Comparison of ENCODE assay signal across 11 cellular contexts in the genomic region with DNA sequence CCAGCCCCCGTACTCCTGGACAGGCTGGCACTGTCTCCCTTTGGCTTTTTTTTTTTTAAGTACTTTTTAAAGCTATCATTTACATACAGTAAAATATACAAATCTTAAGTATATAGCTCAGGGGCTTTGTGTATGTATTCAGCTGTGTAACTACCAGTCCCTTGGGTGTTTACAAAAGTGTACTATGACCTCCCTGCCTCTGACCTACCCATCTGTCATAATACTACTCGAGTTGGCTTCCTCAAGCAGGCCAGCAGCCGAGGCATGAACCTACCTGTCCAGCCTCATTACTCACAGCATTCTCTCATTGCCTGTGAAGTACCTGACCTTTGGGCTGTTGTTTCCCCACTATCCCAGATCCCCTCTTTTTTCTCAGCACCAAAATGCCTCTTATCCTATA. TPM values are rescaled to one million over a fixed set of nuclear protein-coding genes. Genes with fewer than 3 reads are reported as not detected.
DNase-seq lines count a peak whose midpoint lies in the region; ATAC-seq and TF ChIP-seq lines count a peak whose summit lies in the region.
"Had no signal": no experiment of that assay in that cellular context is flagged by ENCODE, and none has a peak within 500 bp of the region (broad histone marks: within the 10 kb centered on the region; RNA-seq: fewer than 3 reads in every experiment).

No MANE protein-coding gene starts in this region.

- peak overlapping the region; percentile 90; the same call in 1 of the 2 replicates for H3K27ac Mint-ChIP-seq in WTC11
- H3K27ac Mint-ChIP-seq: activated naive CD8-positive, alpha-beta T cell had no signal

- no peaks in the 10 kb centered on the region for H3K27me3 ChIP-seq in left lung
- H3K27me3 ChIP-seq in upper lobe of right lung: no peaks in the 10 kb centered on the region
- no peaks in the 10 kb centered on the region for H3K27me3 ChIP-seq in WERI-Rb-1 (ENCODE audit: insufficient read depth, low read depth, severe bottlenecking)

- H3K4me3 ChIP-seq in left lung: no peak overlapping the region
- no peak overlapping the region for H3K4me3 ChIP-seq in upper lobe of right lung
- no peak overlapping the region for H3K4me3 ChIP-seq in WERI-Rb-1 (ENCODE audit: low read depth, low read length)
- H3K4me3 ChIP-seq: K562 had no signal

- H3K27me3 Mint-ChIP-seq in WTC11 (ENCODE audit: low read depth): no peaks in the 10 kb centered on the region; the same call in 1 of the 2 replicates
- H3K27me3 Mint-ChIP-seq: activated naive CD8-positive, alpha-beta T cell had no signal

- ATAC-seq in WTC11 (no peak), left lung (peak; percentile 42), upper lobe of right lung (peak; percentile 42)
- ATAC-seq: K562 had no signal

- peaks cover 32% of the 10 kb centered on the region for H3K4me1 Mint-ChIP-seq in WTC11

- H3K36me3 Mint-ChIP-seq in WTC11: peaks cover 20% of the 10 kb centered on the region

- intact Hi-C loops in left lung (cut with DNase I) (no loop called here), upper lobe of right lung (cut with DNase I) (no loop called here)

- peak overlapping the region; percentile 70 to 74 for H3K27ac ChIP-seq in left lung
- peak overlapping the region; percentile 80 for H3K27ac ChIP-seq in upper lobe of right lung
- H3K27ac ChIP-seq in WERI-Rb-1: no peak overlapping the region

- H3K4me1 ChIP-seq in left lung: peaks cover 13 to 44% of the 10 kb centered on the region in 2 donors
- H3K4me1 ChIP-seq in upper lobe of right lung: peaks cover 27% of the 10 kb centered on the region

- no peak overlapping the region for H3K4me3 Mint-ChIP-seq in WTC11
- H3K4me3 Mint-ChIP-seq: activated naive CD8-positive, alpha-beta T cell had no signal

- no peaks in the 10 kb centered on the region for H3K9me3 Mint-ChIP-seq in WTC11

- DNase-seq in NCI-H345 treated with DMSO at 0.1 percent for 48 hours (lab: John Stamatoyannopoulos, UW; ENCODE audit: unreplicated experiment) (peak; percentile 1), NCI-H345 (lab: John Stamatoyannopoulos, UW) (no peak), WTC11 (ENCODE audit: low spot score) (no peak), left lung (no peak), upper lobe of right lung (no peak), WERI-Rb-1 (no peak), dermis blood vessel endothelial cell (no peak)
- no peak for DNase-seq in effector CD4-positive, alpha-beta T cell
- DNase-seq: activated CD4-positive, CD25-positive, alpha-beta regulatory T cell treated with anti-CD3 and anti-CD28 coated beads, Interleukin-2, amount 50 U/mL, for 72 hours had no signal

- CTCF ChIA-PET in WTC11 (lab: Charles Lee): no interaction called here

- TF ChIP-seq CTCF in WTC11 (IDR thresholded peaks at IDR 0.05) (no peak), left lung (IDR thresholded peaks at IDR 0.05) (no peak), upper lobe of right lung (IDR thresholded peaks at IDR 0.05) (no peak), WERI-Rb-1 (IDR thresholded peaks at IDR 0.05; ENCODE audit: low read depth, low read length) (no peak)

- no peaks in the 10 kb centered on the region for H3K9me3 ChIP-seq in left lung
- no peaks in the 10 kb centered on the region for H3K9me3 ChIP-seq in upper lobe of right lung
- no peaks in the 10 kb centered on the region for H3K9me3 ChIP-seq in WERI-Rb-1 (ENCODE audit: severe bottlenecking)

- H3K36me3 ChIP-seq in left lung: peaks cover 0 to 71% of the 10 kb centered on the region in 2 donors
- peaks cover 56% of the 10 kb centered on the region for H3K36me3 ChIP-seq in upper lobe of right lung
- peaks cover 43% of the 10 kb centered on the region for H3K36me3 ChIP-seq in WERI-Rb-1

- POLR2A ChIA-PET in WTC11 (lab: Charles Lee): interaction anchor here (0.6 kb wide), 1 partner anchor 211 kb away, joined by 3 read pairs; no protein-coding TSS in a partner anchor

TF ChIP-seq in WTC11, 78 proteins besides CTCF, POLR2A, EP300 and RAD21:
- no peak for TF ChIP-seq SMAD4 (CRISPR knock-in tag; IDR thresholded peaks at IDR 0.05)
- no peak for TF ChIP-seq TEAD4 (CRISPR knock-in tag; IDR thresholded peaks at IDR 0.05)
- TF ChIP-seq, protein P1, sequence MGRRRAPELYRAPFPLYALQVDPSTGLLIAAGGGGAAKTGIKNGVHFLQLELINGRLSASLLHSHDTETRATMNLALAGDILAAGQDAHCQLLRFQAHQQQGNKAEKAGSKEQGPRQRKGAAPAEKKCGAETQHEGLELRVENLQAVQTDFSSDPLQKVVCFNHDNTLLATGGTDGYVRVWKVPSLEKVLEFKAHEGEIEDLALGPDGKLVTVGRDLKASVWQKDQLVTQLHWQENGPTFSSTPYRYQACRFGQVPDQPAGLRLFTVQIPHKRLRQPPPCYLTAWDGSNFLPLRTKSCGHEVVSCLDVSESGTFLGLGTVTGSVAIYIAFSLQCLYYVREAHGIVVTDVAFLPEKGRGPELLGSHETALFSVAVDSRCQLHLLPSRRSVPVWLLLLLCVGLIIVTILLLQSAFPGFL (CRISPR knock-in tag; IDR thresholded peaks at IDR 0.05; ENCODE audit: borderline replicate concordance): no peak
- TF ChIP-seq, protein P2, sequence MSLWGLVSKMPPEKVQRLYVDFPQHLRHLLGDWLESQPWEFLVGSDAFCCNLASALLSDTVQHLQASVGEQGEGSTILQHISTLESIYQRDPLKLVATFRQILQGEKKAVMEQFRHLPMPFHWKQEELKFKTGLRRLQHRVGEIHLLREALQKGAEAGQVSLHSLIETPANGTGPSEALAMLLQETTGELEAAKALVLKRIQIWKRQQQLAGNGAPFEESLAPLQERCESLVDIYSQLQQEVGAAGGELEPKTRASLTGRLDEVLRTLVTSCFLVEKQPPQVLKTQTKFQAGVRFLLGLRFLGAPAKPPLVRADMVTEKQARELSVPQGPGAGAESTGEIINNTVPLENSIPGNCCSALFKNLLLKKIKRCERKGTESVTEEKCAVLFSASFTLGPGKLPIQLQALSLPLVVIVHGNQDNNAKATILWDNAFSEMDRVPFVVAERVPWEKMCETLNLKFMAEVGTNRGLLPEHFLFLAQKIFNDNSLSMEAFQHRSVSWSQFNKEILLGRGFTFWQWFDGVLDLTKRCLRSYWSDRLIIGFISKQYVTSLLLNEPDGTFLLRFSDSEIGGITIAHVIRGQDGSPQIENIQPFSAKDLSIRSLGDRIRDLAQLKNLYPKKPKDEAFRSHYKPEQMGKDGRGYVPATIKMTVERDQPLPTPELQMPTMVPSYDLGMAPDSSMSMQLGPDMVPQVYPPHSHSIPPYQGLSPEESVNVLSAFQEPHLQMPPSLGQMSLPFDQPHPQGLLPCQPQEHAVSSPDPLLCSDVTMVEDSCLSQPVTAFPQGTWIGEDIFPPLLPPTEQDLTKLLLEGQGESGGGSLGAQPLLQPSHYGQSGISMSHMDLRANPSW (CRISPR knock-in tag; conservative IDR thresholded peaks at IDR 0.05; ENCODE audit: low read depth): no peak
- no peak for TF ChIP-seq TP53 (CRISPR knock-in tag; IDR thresholded peaks at IDR 0.05)
- no peak for TF ChIP-seq ZNF232 (CRISPR knock-in tag; IDR thresholded peaks at IDR 0.05)
- TF ChIP-seq ZNF416 (CRISPR knock-in tag; IDR thresholded peaks at IDR 0.05): no peak
- no peak for TF ChIP-seq ZBTB21 (CRISPR knock-in tag; IDR thresholded peaks at IDR 0.05; ENCODE audit: borderline replicate concordance)
- TF ChIP-seq SP1 (CRISPR knock-in tag; conservative IDR thresholded peaks at IDR 0.05): no peak
- TF ChIP-seq, protein P3, sequence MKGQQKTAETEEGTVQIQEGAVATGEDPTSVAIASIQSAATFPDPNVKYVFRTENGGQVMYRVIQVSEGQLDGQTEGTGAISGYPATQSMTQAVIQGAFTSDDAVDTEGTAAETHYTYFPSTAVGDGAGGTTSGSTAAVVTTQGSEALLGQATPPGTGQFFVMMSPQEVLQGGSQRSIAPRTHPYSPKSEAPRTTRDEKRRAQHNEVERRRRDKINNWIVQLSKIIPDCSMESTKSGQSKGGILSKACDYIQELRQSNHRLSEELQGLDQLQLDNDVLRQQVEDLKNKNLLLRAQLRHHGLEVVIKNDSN (CRISPR knock-in tag; IDR thresholded peaks at IDR 0.05): no peak
- TF ChIP-seq ATF1 (CRISPR knock-in tag; IDR thresholded peaks at IDR 0.05): no peak

RNA-seq across cellular contexts. Expression of gene ABHD2, which starts 33.2 kb away (rescaled TPM):
- 26.2 to 29.7 TPM (median 29.5 TPM) in 3 replicates for total RNA-seq in WTC11 (2021)
- total RNA-seq in left lung: 100 to 1,000 TPM; 214 to 231 TPM
- total RNA-seq in upper lobe of right lung: 182 TPM
- 51.7 and 75.6 TPM in 2 replicates for total RNA-seq in dermis blood vessel endothelial cell
